In genomic region chr4:185235480-185236154, GRCh38 we compare ENCODE assay signal across 14 cellular contexts. TPM values are rescaled to one million over a fixed set of nuclear protein-coding genes. Genes with fewer than 3 reads are reported as not detected.
A peak's percentile ranks its signal among the peaks of the same experiment; 100 is the strongest.
DNase-seq lines count a peak whose midpoint lies in the region; ATAC-seq and TF ChIP-seq lines count a peak whose summit lies in the region.
"Had no signal": no experiment of that assay in that cellular context is flagged by ENCODE, and none has a peak within 500 bp of the region (broad histone marks: within the 10 kb centered on the region; RNA-seq: fewer than 3 reads in every experiment).

No MANE protein-coding gene starts in this region.

- H3K4me2 ChIP-seq in PC-3 (ENCODE audit: low read length): no peak overlapping the region
- no peak overlapping the region for H3K4me2 ChIP-seq in neural progenitor cell

- H3F3A ChIP-seq in PC-3 (ENCODE audit: low read length, unreplicated experiment): no peaks in the 10 kb centered on the region
- no peaks in the 10 kb centered on the region for H3F3A ChIP-seq in neural progenitor cell (ENCODE audit: low read depth)

- H3K4me1 ChIP-seq in PC-3 (ENCODE audit: insufficient read depth, low read length) (no peaks in the 10 kb centered on the region), neural progenitor cell (no peaks in the 10 kb centered on the region)

- H3K4me3 ChIP-seq in PC-3 (ENCODE audit: low read length) (no peak overlapping the region), neural progenitor cell (no peak overlapping the region)
- H3K4me3 ChIP-seq: coronary artery had no signal

- H3K9me3 Mint-ChIP-seq in neural progenitor cell: peaks cover 13% of the 10 kb centered on the region
- H3K9me3 Mint-ChIP-seq: activated naive CD4-positive, alpha-beta T cell treated with anti-CD3 and anti-CD28 coated beads, Interleukin-2, amount 50 U/mL, for 72 hours; neural crest cell had no signal

- peaks cover 11% of the 10 kb centered on the region for H3K36me3 Mint-ChIP-seq in neural progenitor cell
- H3K36me3 Mint-ChIP-seq: activated naive CD4-positive, alpha-beta T cell treated with anti-CD3 and anti-CD28 coated beads, Interleukin-2, amount 50 U/mL, for 72 hours had no signal

- no peak overlapping the region for H3K27ac Mint-ChIP-seq in neural progenitor cell
- H3K27ac Mint-ChIP-seq: activated naive CD4-positive, alpha-beta T cell treated with anti-CD3 and anti-CD28 coated beads, Interleukin-2, amount 50 U/mL, for 72 hours had no signal

- H3K36me3 ChIP-seq in PC-3 (ENCODE audit: low read depth, low read length) (no peaks in the 10 kb centered on the region), neural progenitor cell (no peaks in the 10 kb centered on the region)

- intact Hi-C loops in PC-3 (cut with micrococcal nuclease): no loop called here

- H3K4me3 Mint-ChIP-seq in neural progenitor cell: no peak overlapping the region
- H3K4me3 Mint-ChIP-seq: neural crest cell had no signal

- CTCF ChIA-PET in PC-3 (lab: Charles Lee): no interaction called here

- H3K27me3 Mint-ChIP-seq in neural progenitor cell (ENCODE audit: insufficient read depth, low read depth): peaks cover 3% of the 10 kb centered on the region

- H3K79me2 ChIP-seq in PC-3 (ENCODE audit: low read length) (no peaks in the 10 kb centered on the region), neural progenitor cell (ENCODE audit: low read depth) (peaks cover 66% of the 10 kb centered on the region)

- ATAC-seq in PC-3: no peak
- ATAC-seq: activated naive CD4-positive, alpha-beta T cell treated with anti-CD3 and anti-CD28 coated beads, Interleukin-2, amount 50 U/mL, for 72 hours had no signal

- no peaks in the 10 kb centered on the region for H3K9me2 ChIP-seq in PC-3 (replicated peaks; ENCODE audit: low read length)

- peak; percentile 54 for DNase-seq in A172 (ENCODE audit: low spot score)
- peak; percentile 46 for DNase-seq in LoVo (ENCODE audit: low spot score)
- peak; percentile 65 for DNase-seq in dermis blood vessel endothelial cell
- peak; percentile 42 to 71 for DNase-seq in lung microvascular endothelial cell (ENCODE audit: low read depth in 2 of 2)
- DNase-seq in NCI-H1092 treated with DMSO at 0.1 percent for 48 hours (lab: John Stamatoyannopoulos, UW): no peak
- DNase-seq in NCI-H345 treated with DMSO at 0.1 percent for 48 hours (lab: John Stamatoyannopoulos, UW; ENCODE audit: unreplicated experiment): no peak
- DNase-seq in PC-3: no peak
- no peak for DNase-seq in neural progenitor cell (ENCODE audit: low spot score)
- DNase-seq: DND-41, NCI-H345, T1000 had no signal

- no peak overlapping the region for H2AFZ ChIP-seq in PC-3 (ENCODE audit: low read length)
- no peak overlapping the region for H2AFZ ChIP-seq in neural progenitor cell (replicated peaks)

- no TSS peak for BruUV-seq in PC-3 (replicated peaks; lab: Mats Ljungman, UMichigan)

- H3K4me1 Mint-ChIP-seq in neural progenitor cell: peaks cover 8% of the 10 kb centered on the region
- H3K4me1 Mint-ChIP-seq: neural crest cell had no signal

- TF ChIP-seq CTCF in PC-3 (conservative IDR thresholded peaks at IDR 0.05; ENCODE audit: low read depth, low read length): no peak
- no peak for TF ChIP-seq CTCF in neural progenitor cell (IDR thresholded peaks at IDR 0.05)

- no peak overlapping the region for H3K27ac ChIP-seq in PC-3 (ENCODE audit: low read length)
- no peak overlapping the region for H3K27ac ChIP-seq in neural progenitor cell
- H3K27ac ChIP-seq: coronary artery had no signal

- H4K20me1 ChIP-seq in PC-3 (ENCODE audit: low read length) (no peaks in the 10 kb centered on the region), neural progenitor cell (ENCODE audit: low read depth) (peaks cover 3% of the 10 kb centered on the region)

- no peaks in the 10 kb centered on the region for H3K27me3 ChIP-seq in PC-3 (ENCODE audit: low read length)
- H3K27me3 ChIP-seq in neural progenitor cell: no peaks in the 10 kb centered on the region

- H3K9me3 ChIP-seq in PC-3 (ENCODE audit: low read length) (no peaks in the 10 kb centered on the region), neural progenitor cell (ENCODE audit: low read depth) (peaks cover 9% of the 10 kb centered on the region)

- H3K9ac ChIP-seq in PC-3 (ENCODE audit: low read length) (no peak overlapping the region), neural progenitor cell (no peak overlapping the region)

- POLR2A ChIA-PET in PC-3 (lab: Charles Lee; ENCODE audit: unreplicated experiment): no interaction called here

RNA-seq across cellular contexts. Expression of gene SNX25, which starts 26.2 kb away (rescaled TPM):
- total RNA-seq in A172 (2014; rRNA removed; shearing (Covaris generic)): 43.6 and 63.1 TPM in 2 replicates
- total RNA-seq in dermis blood vessel endothelial cell: 61.8 and 73.2 TPM in 2 replicates
- total RNA-seq in lung microvascular endothelial cell: 27.2 and 59.5 TPM in 2 replicates
- total RNA-seq in PC-3 (2014; rRNA removed): 8.4 and 9.2 TPM in 2 replicates
- 39.2 and 50.8 TPM in 2 replicates for total RNA-seq in neural progenitor cell (ENCODE audit: low replicate concordance)

RNA-seq across cellular contexts. Expression of gene CFAP97, which starts 31.8 kb away (rescaled TPM):
- total RNA-seq in A172 (2014; rRNA removed; shearing (Covaris generic)): 42.5 and 55.3 TPM in 2 replicates
- total RNA-seq in dermis blood vessel endothelial cell (26.2 and 41.8 TPM in 2 replicates), lung microvascular endothelial cell (17.2 and 27.0 TPM in 2 replicates), PC-3 (2014; rRNA removed) (10.5 and 12.4 TPM in 2 replicates), neural progenitor cell (ENCODE audit: low replicate concordance) (45.6 and 78.6 TPM in 2 replicates)

Comparison
In these comparisons a context has a peak if more than half of its experiments do, and no peak if none do; other contexts are left out.
1. DNase-seq: peak in A172 (single experiment), LoVo (single experiment), dermis blood vessel endothelial cell (single experiment) and lung microvascular endothelial cell (2 of 2); none in NCI-H1092 treated with DMSO at 0.1 percent for 48 hours (single experiment), NCI-H345 treated with DMSO at 0.1 percent for 48 hours (single experiment), PC-3 (single experiment) and neural progenitor cell (single experiment).